In genomic region chr11:9506489-9507343, GRCh38 we compare ENCODE assay signal across 8 cellular contexts. TPM values are rescaled to one million over a fixed set of nuclear protein-coding genes. Genes with fewer than 3 reads are reported as not detected.
A peak's percentile ranks its signal among the peaks of the same experiment; 100 is the strongest.
DNase-seq lines count a peak whose midpoint lies in the region; ATAC-seq and TF ChIP-seq lines count a peak whose summit lies in the region.

No MANE protein-coding gene starts in this region.

- peak; percentile 96 for TF ChIP-seq CTCF in liver (IDR thresholded peaks at IDR 0.05; ENCODE audit: low read depth, low read length, missing input control)

- H3K27ac ChIP-seq in liver (ENCODE audit: low read depth in 1 of 2, low read length in 2 of 2): peak overlapping the region in 1 of 2 donors; percentile 41

- intact Hi-C loops in activated CD4-positive, alpha-beta T cell treated with anti-CD3 and anti-CD28 coated beads, Interleukin-2, amount 10 ng/mL, durations not matched to agents 24 days and 14 days (cut with micrococcal nuclease): loop anchor here (2.0 to 5.0 kb wide), 4 partner anchors 44 to 490 kb away; partner anchors contain the start of gene ZNF143

- H3K27ac Mint-ChIP-seq in activated CD4-positive, alpha-beta T cell treated with anti-CD3 and anti-CD28 coated beads, Interleukin-2, amount 10 ng/mL, durations not matched to agents 24 days and 14 days: no peak overlapping the region

- peak; percentile 51 for ATAC-seq in HG02885 (IDR thresholded peaks at IDR 0.05; ENCODE audit: poor library complexity, unreplicated experiment)
- ATAC-seq in HG03460 (IDR thresholded peaks at IDR 0.05; ENCODE audit: unreplicated experiment): no peak

- H3K9me3 ChIP-seq in liver (ENCODE audit: control insufficient read depth in 4 of 4, low read length in 3 of 4): no peaks in the 10 kb centered on the region

- H3K4me3 Mint-ChIP-seq in activated CD4-positive, alpha-beta T cell treated with anti-CD3 and anti-CD28 coated beads, Interleukin-2, amount 10 ng/mL, durations not matched to agents 24 days and 14 days: no peak overlapping the region

- no peak overlapping the region for H3K4me3 ChIP-seq in liver (ENCODE audit: low read depth in 1 of 3, low read length in 3 of 3)

- no peaks in the 10 kb centered on the region for H3K27me3 Mint-ChIP-seq in activated CD4-positive, alpha-beta T cell treated with anti-CD3 and anti-CD28 coated beads, Interleukin-2, amount 10 ng/mL, durations not matched to agents 24 days and 14 days

- no peaks in the 10 kb centered on the region for H3K9me3 Mint-ChIP-seq in activated CD4-positive, alpha-beta T cell treated with anti-CD3 and anti-CD28 coated beads, Interleukin-2, amount 10 ng/mL, durations not matched to agents 24 days and 14 days

- peaks cover 0 to 2% (median 0%) of the 10 kb centered on the region in 4 donors for H3K36me3 ChIP-seq in liver (ENCODE audit: control insufficient read depth in 4 of 4, insufficient read depth in 3 of 4, low read depth in 1 of 4, low read length in 3 of 4)

- peak overlapping the region; percentile 22 to 50 for H3K9ac ChIP-seq in liver (ENCODE audit: low read depth in 1 of 2, low read length in 2 of 2)

- H3K36me3 Mint-ChIP-seq in activated CD4-positive, alpha-beta T cell treated with anti-CD3 and anti-CD28 coated beads, Interleukin-2, amount 10 ng/mL, durations not matched to agents 24 days and 14 days (ENCODE audit: low read depth): peaks cover 22% of the 10 kb centered on the region

- H3K27me3 ChIP-seq in liver (ENCODE audit: control insufficient read depth in 4 of 4, insufficient read depth in 4 of 4, low read length in 3 of 4): no peaks in the 10 kb centered on the region

- peak; percentile 73 for DNase-seq in D341Med (ENCODE audit: low spot score)
- peak; percentile 39 for DNase-seq in NCI-H510A treated with DMSO at 0.1 percent for 48 hours (lab: John Stamatoyannopoulos, UW)
- DNase-seq in activated CD4-positive, alpha-beta T cell treated with anti-CD3 and anti-CD28 coated beads, Interleukin-2, amount 10 ng/mL, durations not matched to agents 24 days and 14 days: peak; percentile 93
- DNase-seq in dedifferentiated amniotic fluid mesenchymal stem cell (ENCODE audit: extremely low spot score): peak; percentile 87
- DNase-seq in stimulated activated CD4-positive, alpha-beta T cell treated with anti-CD3 and anti-CD28 coated beads, TNF-alpha, amount 100 ng/mL, for 48 hours (ENCODE audit: low read depth in 3 of 3): peak; percentile 57 to 68 (median 62)

- TF ChIP-seq RAD21 in liver (IDR thresholded peaks at IDR 0.05): peak; percentile 98

- H3K4me1 Mint-ChIP-seq in activated CD4-positive, alpha-beta T cell treated with anti-CD3 and anti-CD28 coated beads, Interleukin-2, amount 10 ng/mL, durations not matched to agents 24 days and 14 days: peaks cover 13% of the 10 kb centered on the region

- peaks cover 5 to 15% (median 9%) of the 10 kb centered on the region in 4 donors for H3K4me1 ChIP-seq in liver (ENCODE audit: control insufficient read depth in 4 of 4, insufficient read depth in 4 of 4, low read length in 3 of 4)

- WGBS in liver: 40% methylated on average over 6 of the region's 6 CpGs

TF ChIP-seq in liver, 16 proteins besides CTCF, POLR2A, EP300 and RAD21:
- TF ChIP-seq ZBTB33 (IDR thresholded peaks at IDR 0.05): no peak
- no peak for TF ChIP-seq JUND (IDR thresholded peaks at IDR 0.05)
- peak; percentile 21 to 33 for TF ChIP-seq RXRA (IDR thresholded peaks at IDR 0.05)
- TF ChIP-seq REST (IDR thresholded peaks at IDR 0.05): no peak
- no peak for TF ChIP-seq GABPA (IDR thresholded peaks at IDR 0.05 in 1 of 2, conservative IDR thresholded peaks at IDR 0.05 in 1 of 2)
- TF ChIP-seq FOXA1 (IDR thresholded peaks at IDR 0.05): no peak
- TF ChIP-seq TAF1 (conservative IDR thresholded peaks at IDR 0.05): no peak
- TF ChIP-seq MAX (IDR thresholded peaks at IDR 0.05): no peak
- no peak for TF ChIP-seq HNF4G (IDR thresholded peaks at IDR 0.05)
- TF ChIP-seq SP1 (IDR thresholded peaks at IDR 0.05): peak; percentile 14
- no peak for TF ChIP-seq YY1 (IDR thresholded peaks at IDR 0.05)
- TF ChIP-seq NR2F2 (IDR thresholded peaks at IDR 0.05): peak; percentile 23
- TF ChIP-seq EGR1 (IDR thresholded peaks at IDR 0.05; ENCODE audit: low read depth in 2 of 2): no peak
- TF ChIP-seq FOXA2 (IDR thresholded peaks at IDR 0.05): no peak
- TF ChIP-seq HNF4A (conservative IDR thresholded peaks at IDR 0.05): peak; percentile 26 to 29
- peak; percentile 41 for TF ChIP-seq ATF3 (IDR thresholded peaks at IDR 0.05)

RNA-seq across cellular contexts. Expression of gene ZNF143, which starts 45.9 kb away (rescaled TPM):
- total RNA-seq in activated CD4-positive, alpha-beta T cell treated with anti-CD3 and anti-CD28 coated beads, Interleukin-2, amount 10 ng/mL, durations not matched to agents 24 days and 14 days: 38.6 and 39.2 TPM in 2 replicates
- 10 to 100 TPM; 19.6 to 20.4 TPM for total RNA-seq in liver
- polyA plus RNA-seq in liver: 1 to 10 TPM; 4.3 to 4.8 TPM

Comparison
In these comparisons a context has a peak if more than half of its experiments do, and no peak if none do; other contexts are left out.
1. DNase-seq: peak in every context shown above with its lines; median percentile 93 in activated CD4-positive, alpha-beta T cell treated with anti-CD3 and anti-CD28 coated beads, Interleukin-2, amount 10 ng/mL, durations not matched to agents 24 days and 14 days; 87 in dedifferentiated amniotic fluid mesenchymal stem cell; 73 in D341Med; 62 in stimulated activated CD4-positive, alpha-beta T cell treated with anti-CD3 and anti-CD28 coated beads, TNF-alpha, amount 100 ng/mL, for 48 hours; 39 in NCI-H510A treated with DMSO at 0.1 percent for 48 hours.